In the genomic region with DNA sequence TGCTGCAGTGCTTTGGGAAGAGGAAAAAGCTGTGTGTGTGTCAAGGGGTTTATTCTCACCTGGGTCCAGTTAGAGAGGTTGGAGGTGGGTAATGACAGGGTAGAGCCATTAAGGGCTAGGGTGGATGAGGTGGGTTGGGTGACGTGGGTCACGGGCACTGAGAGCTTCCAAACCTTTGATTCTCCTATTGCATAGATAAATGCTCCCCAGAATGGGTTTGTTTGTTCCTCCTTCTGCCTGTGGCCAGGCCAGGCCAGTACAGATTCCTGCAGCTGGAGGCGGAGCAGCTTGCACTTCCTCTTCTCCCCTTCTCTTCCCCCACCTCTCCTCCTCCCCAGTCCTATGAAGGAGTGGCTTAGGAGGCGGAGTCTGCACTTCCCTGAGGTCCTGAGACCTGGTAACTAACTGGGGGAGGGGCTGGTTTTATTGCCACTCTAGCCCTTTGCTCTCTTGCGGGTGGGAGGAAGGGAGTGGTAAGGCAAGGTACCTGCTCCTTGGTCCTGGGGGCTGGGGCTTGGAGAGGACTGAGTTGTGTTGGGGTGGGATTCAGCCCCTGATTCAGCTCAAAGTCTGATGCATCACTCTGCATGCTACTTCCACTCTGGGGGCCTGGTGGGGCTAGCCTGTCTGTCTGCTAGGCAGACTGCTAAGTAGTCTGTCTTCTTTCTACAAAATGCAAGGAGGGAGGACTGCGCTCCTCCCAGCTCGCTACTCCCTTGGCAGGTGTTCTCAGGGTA, we compare ENCODE assay signal across 6 cellular contexts. TPM values are rescaled to one million over a fixed set of nuclear protein-coding genes. Genes with fewer than 3 reads are reported as not detected.
DNase-seq lines count a peak whose midpoint lies in the region; ATAC-seq and TF ChIP-seq lines count a peak whose summit lies in the region.

No MANE protein-coding gene starts in this region.

- no peak for ATAC-seq in GM19023 (IDR thresholded peaks at IDR 0.05; ENCODE audit: unreplicated experiment)

- DNase-seq in NCI-H2081 (lab: John Stamatoyannopoulos, UW) (peak; percentile 51 to 64), NCI-H2081 treated with DMSO at 0.1 percent for 48 hours (lab: John Stamatoyannopoulos, UW) (no peak), NB4 (ENCODE audit: low read depth) (peak; percentile 95), cerebellar cortex (ENCODE audit: low spot score) (peak; percentile 61), posterior vena cava (ENCODE audit: low spot score) (peak; percentile 83)

- no peak for TF ChIP-seq POLR2A in NB4 (IDR thresholded peaks at IDR 0.05; ENCODE audit: extremely low read depth, insufficient read length)

- intact Hi-C loops in posterior vena cava (cut with DNase I), result no loop called here

- H3K4me3 ChIP-seq in NB4 (ENCODE audit: low read depth, low read length), result peak overlapping the region; percentile 28

- no peak for TF ChIP-seq CTCF in NB4 (IDR thresholded peaks at IDR 0.05; ENCODE audit: low read depth, low read length)

RNA-seq across cellular contexts. Expression of gene SPINT1, which starts 3.5 kb away (rescaled TPM):
- 1 to 10 TPM; 1.7 to 3.2 TPM for total RNA-seq in posterior vena cava

RNA-seq across cellular contexts. Expression of gene PPP1R14D, which starts 18.9 kb away (rescaled TPM):
- total RNA-seq in posterior vena cava, result not detected

RNA-seq across cellular contexts. Expression of gene RHOV, which starts 26.6 kb away (rescaled TPM):
- total RNA-seq in posterior vena cava, result not detected

RNA-seq across cellular contexts. Expression of gene DNAJC17, which starts 40.1 kb away (rescaled TPM):
- 10 to 100 TPM; 18.3 to 22.9 TPM for total RNA-seq in posterior vena cava

RNA-seq across cellular contexts. Expression of gene ZFYVE19, which starts 40.5 kb away (rescaled TPM):
- total RNA-seq in posterior vena cava, result 1 to 10 TPM; 8.3 to 8.6 TPM
